Comparison of ENCODE assay signal across 8 cellular contexts in genomic region chr16:80931661-80931984, GRCh38.
DNase-seq lines count a peak whose midpoint lies in the region; ATAC-seq and FAIRE-seq lines count a peak whose summit lies in the region.

No MANE protein-coding gene starts in this region.

- ATAC-seq in GM18511 (IDR thresholded peaks at IDR 0.05; ENCODE audit: unreplicated experiment) (no peak), GM21737 (IDR thresholded peaks at IDR 0.05; ENCODE audit: unreplicated experiment) (no peak)

- no peak for DNase-seq in H7
- no peak for DNase-seq in activated naive CD8-positive, alpha-beta T cell treated with anti-CD3 and anti-CD28 coated beads for 36 hours
- DNase-seq in skeletal muscle cell (ENCODE audit: low read depth): no peak
- DNase-seq in cerebellum (ENCODE audit: low spot score): no peak
- DNase-seq in small intestine: no peak

- H3K4me1 ChIP-seq in iPS-15b (ENCODE audit: control insufficient read depth, insufficient read depth, low read length) (peaks cover 3% of the 10 kb centered on the region), small intestine (ENCODE audit: control insufficient read depth in 2 of 2, insufficient read depth in 1 of 2, low read depth in 1 of 2, low read length in 1 of 2) (no peaks in the 10 kb centered on the region)

- no peaks in the 10 kb centered on the region for H3K9me3 Mint-ChIP-seq in activated naive CD8-positive, alpha-beta T cell treated with anti-CD3 and anti-CD28 coated beads for 36 hours

- peak overlapping the region in 1 of 2 donors; percentile 60 for H3K27ac ChIP-seq in small intestine (ENCODE audit: low read depth in 1 of 2, low read length in 1 of 2)

- H3K4me1 Mint-ChIP-seq in activated naive CD8-positive, alpha-beta T cell treated with anti-CD3 and anti-CD28 coated beads for 36 hours: peaks cover 6% of the 10 kb centered on the region

- peak overlapping the region; percentile 44 for H3K4me3 Mint-ChIP-seq in activated naive CD8-positive, alpha-beta T cell treated with anti-CD3 and anti-CD28 coated beads for 36 hours

- H3K9ac ChIP-seq in iPS-15b (ENCODE audit: low read depth, low read length): no peak overlapping the region

- no peak for FAIRE-seq in small intestine (lab: Jason Lieb, UNC)

- no peaks in the 10 kb centered on the region for H3K36me3 Mint-ChIP-seq in activated naive CD8-positive, alpha-beta T cell treated with anti-CD3 and anti-CD28 coated beads for 36 hours

- H3K9me3 ChIP-seq in iPS-15b (ENCODE audit: control insufficient read depth, insufficient read depth, low read length) (no peaks in the 10 kb centered on the region), small intestine (ENCODE audit: control insufficient read depth, low read depth) (no peaks in the 10 kb centered on the region)

- peaks cover 35% of the 10 kb centered on the region for H3K27me3 ChIP-seq in H7 (ENCODE audit: control insufficient read depth, insufficient read depth, low read length)
- H3K27me3 ChIP-seq in iPS-15b (ENCODE audit: control insufficient read depth, insufficient read depth, low read length): peaks cover 29% of the 10 kb centered on the region
- peaks cover 0 to 3% of the 10 kb centered on the region in 2 donors for H3K27me3 ChIP-seq in small intestine (ENCODE audit: control insufficient read depth in 2 of 2, insufficient read depth in 2 of 2, low read length in 2 of 2)

- H3K4me3 ChIP-seq in H7 (ENCODE audit: insufficient read depth, low read depth, low read length) (peak overlapping the region; percentile 44), iPS-15b (ENCODE audit: low read depth, low read length) (peak overlapping the region; percentile 53), skeletal muscle cell (ENCODE audit: low read depth, low read length) (peak overlapping the region; percentile 47), small intestine (ENCODE audit: low read depth in 1 of 2, low read length in 2 of 2) (peak overlapping the region in 1 of 2 donors; percentile 37)

- 24 to 32% (median 30%) methylated on average over 8 of the region's 8 CpGs for WGBS in small intestine, 3 donors

- peaks cover 65% of the 10 kb centered on the region for H3K27me3 Mint-ChIP-seq in activated naive CD8-positive, alpha-beta T cell treated with anti-CD3 and anti-CD28 coated beads for 36 hours

- H3K36me3 ChIP-seq in H7 (replicated peaks; ENCODE audit: control insufficient read depth, insufficient read depth, low read length) (no peaks in the 10 kb centered on the region), iPS-15b (ENCODE audit: control insufficient read depth, insufficient read depth, low read length) (no peaks in the 10 kb centered on the region), small intestine (ENCODE audit: control insufficient read depth in 2 of 2, insufficient read depth in 2 of 2, low read length in 2 of 2) (no peaks in the 10 kb centered on the region)

- no peak overlapping the region for H3K27ac Mint-ChIP-seq in activated naive CD8-positive, alpha-beta T cell treated with anti-CD3 and anti-CD28 coated beads for 36 hours
